Comparison of ENCODE assay signal across 9 cellular contexts in genomic region chr15:65082303-65082958, GRCh38. TPM values are rescaled to one million over a fixed set of nuclear protein-coding genes. Genes with fewer than 3 reads are reported as not detected.
DNase-seq lines count a peak whose midpoint lies in the region; ATAC-seq and TF ChIP-seq lines count a peak whose summit lies in the region.
"Had no signal": no experiment of that assay in that cellular context is flagged by ENCODE, and none has a peak within 500 bp of the region (broad histone marks: within the 10 kb centered on the region; RNA-seq: fewer than 3 reads in every experiment).

No MANE protein-coding gene starts in this region.

- peak; percentile 54 for ATAC-seq in CD8-positive, alpha-beta T cell
- no peak for ATAC-seq in naive thymus-derived CD4-positive, alpha-beta T cell
- ATAC-seq in GM18873 (IDR thresholded peaks at IDR 0.05; ENCODE audit: low FRiP score, unreplicated experiment), result no peak

- no peak overlapping the region for H3K4me3 ChIP-seq in CD8-positive, alpha-beta T cell (ENCODE audit: low read depth, low read length)
- H3K4me3 ChIP-seq in ascending aorta, result no peak overlapping the region
- no peak overlapping the region for H3K4me3 ChIP-seq in naive thymus-derived CD4-positive, alpha-beta T cell (ENCODE audit: low read length)

- CTCF ChIA-PET in CD8-positive, alpha-beta T cell (lab: Charles Lee), result interaction anchor here (0.6 to 3.0 kb wide), 3 partner anchors 8 to 49 kb away, joined by 3 to 11 read pairs (median 3); no protein-coding TSS in a partner anchor
- CTCF ChIA-PET in naive thymus-derived CD4-positive, alpha-beta T cell (lab: Charles Lee), result no interaction called here

- peaks cover 14% of the 10 kb centered on the region for H3K4me1 ChIP-seq in CD8-positive, alpha-beta T cell (ENCODE audit: insufficient read depth, low read length)
- peaks cover 48 to 69% of the 10 kb centered on the region in 2 donors for H3K4me1 ChIP-seq in ascending aorta
- H3K4me1 ChIP-seq in naive thymus-derived CD4-positive, alpha-beta T cell (ENCODE audit: control insufficient read depth in 2 of 2, insufficient read depth in 2 of 2, low read length in 2 of 2), result peaks cover 0 to 11% of the 10 kb centered on the region in 2 donors

- DNase-seq in CD8-positive, alpha-beta T cell, result no peak
- DNase-seq in LoVo (ENCODE audit: low spot score), result peak; percentile 20
- no peak for DNase-seq in ascending aorta (ENCODE audit: low spot score in 2 of 2)
- DNase-seq in naive thymus-derived CD4-positive, alpha-beta T cell, result peak in 5 of 9 donors; percentile 12 to 36 (median 21)
- no peak for DNase-seq in NCI-H2227 (lab: John Stamatoyannopoulos, UW; ENCODE audit: unreplicated experiment)
- DNase-seq in HK-2 (ENCODE audit: unreplicated experiment), result no peak
- DNase-seq in effector CD8-positive, alpha-beta T cell (lab: John Stamatoyannopoulos, UW), result no peak

- H3K27me3 ChIP-seq in CD8-positive, alpha-beta T cell (ENCODE audit: insufficient read depth, low read length), result peaks cover 3% of the 10 kb centered on the region
- H3K27me3 ChIP-seq in ascending aorta, result no peaks in the 10 kb centered on the region
- no peaks in the 10 kb centered on the region for H3K27me3 ChIP-seq in naive thymus-derived CD4-positive, alpha-beta T cell (ENCODE audit: control insufficient read depth in 2 of 2, insufficient read depth in 2 of 2, low read length in 2 of 2)

- H3K9me3 Mint-ChIP-seq in CD8-positive, alpha-beta T cell, result no peaks in the 10 kb centered on the region
- H3K9me3 Mint-ChIP-seq in naive thymus-derived CD4-positive, alpha-beta T cell, result no peaks in the 10 kb centered on the region

- H3K27ac ChIP-seq in CD8-positive, alpha-beta T cell (ENCODE audit: low read depth, low read length), result no peak overlapping the region
- peak overlapping the region; percentile 96 to 98 for H3K27ac ChIP-seq in ascending aorta
- no peak overlapping the region for H3K27ac ChIP-seq in naive thymus-derived CD4-positive, alpha-beta T cell (ENCODE audit: low read depth, low read length)

- H3K27ac Mint-ChIP-seq in CD8-positive, alpha-beta T cell, result no peak overlapping the region
- peak overlapping the region in 3 of 9 donors; percentile 3 to 62 (median 48) for H3K27ac Mint-ChIP-seq in naive thymus-derived CD4-positive, alpha-beta T cell

- no peak for TF ChIP-seq CTCF in CD8-positive, alpha-beta T cell (IDR thresholded peaks at IDR 0.05)
- TF ChIP-seq CTCF in ascending aorta (IDR thresholded peaks at IDR 0.05), result no peak

- no peaks in the 10 kb centered on the region for H3K36me3 Mint-ChIP-seq in CD8-positive, alpha-beta T cell
- H3K36me3 Mint-ChIP-seq in naive thymus-derived CD4-positive, alpha-beta T cell, result peaks cover 0 to 3% (median 0%) of the 10 kb centered on the region in 5 donors

- no peaks in the 10 kb centered on the region for H3K9me3 ChIP-seq in CD8-positive, alpha-beta T cell (ENCODE audit: low read length)
- no peaks in the 10 kb centered on the region for H3K9me3 ChIP-seq in ascending aorta
- H3K9me3 ChIP-seq in naive thymus-derived CD4-positive, alpha-beta T cell (ENCODE audit: control insufficient read depth in 2 of 3, low read length in 3 of 3), result no peaks in the 10 kb centered on the region

- H3K4me3 Mint-ChIP-seq in CD8-positive, alpha-beta T cell, result no peak overlapping the region
- H3K4me3 Mint-ChIP-seq in naive thymus-derived CD4-positive, alpha-beta T cell, result peak overlapping the region in 8 of 10 donors; percentile 14 to 71 (median 43)

- POLR2A ChIA-PET in CD8-positive, alpha-beta T cell (lab: Charles Lee), result no interaction called here
- POLR2A ChIA-PET in naive thymus-derived CD4-positive, alpha-beta T cell (lab: Charles Lee), result no interaction called here

- peaks cover 18% of the 10 kb centered on the region for H3K4me1 Mint-ChIP-seq in CD8-positive, alpha-beta T cell (ENCODE audit: low read depth)
- H3K4me1 Mint-ChIP-seq in naive thymus-derived CD4-positive, alpha-beta T cell, result peaks cover 14 to 26% (median 21%) of the 10 kb centered on the region in 7 donors

- H3K27me3 Mint-ChIP-seq in CD8-positive, alpha-beta T cell (ENCODE audit: low read depth), result peaks cover 37% of the 10 kb centered on the region
- H3K27me3 Mint-ChIP-seq in naive thymus-derived CD4-positive, alpha-beta T cell, result peaks cover 10 to 44% (median 31%) of the 10 kb centered on the region in 5 donors

- H3K36me3 ChIP-seq in CD8-positive, alpha-beta T cell (ENCODE audit: insufficient read depth, low read length), result no peaks in the 10 kb centered on the region
- no peaks in the 10 kb centered on the region for H3K36me3 ChIP-seq in ascending aorta
- no peaks in the 10 kb centered on the region for H3K36me3 ChIP-seq in naive thymus-derived CD4-positive, alpha-beta T cell (ENCODE audit: control insufficient read depth in 2 of 3, insufficient read depth in 3 of 3, low read length in 3 of 3)

- intact Hi-C loops in CD8-positive, alpha-beta T cell (cut with DNase I, micrococcal nuclease), result no loop called here
- intact Hi-C loops in ascending aorta (cut with DNase I), result no loop called here
- intact Hi-C loops in naive thymus-derived CD4-positive, alpha-beta T cell (cut with micrococcal nuclease), result no loop called here

RNA-seq across cellular contexts. Expression of gene KBTBD13, which starts 5.9 kb away (rescaled TPM):
- total RNA-seq in CD8-positive, alpha-beta T cell, result not detected
- total RNA-seq in ascending aorta, result 0.21 TPM
- not detected for total RNA-seq in naive thymus-derived CD4-positive, alpha-beta T cell
- polyA plus RNA-seq in naive thymus-derived CD4-positive, alpha-beta T cell, result not detected
- total RNA-seq: glomerular endothelial cell had no signal

RNA-seq across cellular contexts. Expression of gene RASL12, which starts 14.6 kb away (rescaled TPM):
- total RNA-seq in CD8-positive, alpha-beta T cell, result not detected
- 187 TPM for total RNA-seq in ascending aorta
- total RNA-seq in naive thymus-derived CD4-positive, alpha-beta T cell, result not detected
- not detected for polyA plus RNA-seq in naive thymus-derived CD4-positive, alpha-beta T cell
- total RNA-seq: glomerular endothelial cell had no signal

RNA-seq across cellular contexts. Expression of gene UBAP1L, which starts 32.6 kb away (rescaled TPM):
- 1 to 10 TPM; 5.9 TPM for total RNA-seq in CD8-positive, alpha-beta T cell
- 10.9 TPM for total RNA-seq in ascending aorta
- 10 to 100 TPM in 4 of 5 experiments, 1 to 10 TPM in 1; 6.4 to 17.1 (median 13.5) TPM for total RNA-seq in naive thymus-derived CD4-positive, alpha-beta T cell
- under 1 TPM; 0.09 to 0.20 TPM for polyA plus RNA-seq in naive thymus-derived CD4-positive, alpha-beta T cell

RNA-seq across cellular contexts. Expression of gene SLC51B, which starts 37.2 kb away (rescaled TPM):
- total RNA-seq in CD8-positive, alpha-beta T cell, result not detected
- total RNA-seq in ascending aorta, result not detected
- total RNA-seq in naive thymus-derived CD4-positive, alpha-beta T cell, result not detected
- not detected for polyA plus RNA-seq in naive thymus-derived CD4-positive, alpha-beta T cell
- total RNA-seq: glomerular endothelial cell had no signal

RNA-seq across cellular contexts. Expression of gene PDCD7, which starts 51.2 kb away (rescaled TPM):
- total RNA-seq in CD8-positive, alpha-beta T cell, result 10 to 100 TPM; 20.7 to 21.7 TPM
- total RNA-seq in ascending aorta, result 9.2 TPM
- 10 to 100 TPM; 23.0 to 38.6 (median 36.9) TPM for total RNA-seq in naive thymus-derived CD4-positive, alpha-beta T cell
- polyA plus RNA-seq in naive thymus-derived CD4-positive, alpha-beta T cell, result 10 to 100 TPM; 10.6 to 26.5 TPM

Comparison
In these comparisons a context has a peak if more than half of its experiments do, and no peak if none do; other contexts are left out.
1. DNase-seq: peak in LoVo (single experiment) and naive thymus-derived CD4-positive, alpha-beta T cell (5 of 9); none in CD8-positive, alpha-beta T cell (0 of 7), ascending aorta (0 of 2), NCI-H2227 (single experiment), HK-2 (single experiment) and effector CD8-positive, alpha-beta T cell (single experiment).
2. H3K27ac ChIP-seq: peak in ascending aorta (2 of 2); none in CD8-positive, alpha-beta T cell (single experiment) and naive thymus-derived CD4-positive, alpha-beta T cell (single experiment).
3. RNA of gene RASL12, which starts 14.6 kb away (total RNA-seq): 187 TPM in ascending aorta (single experiment); not detected in CD8-positive, alpha-beta T cell and not detected in naive thymus-derived CD4-positive, alpha-beta T cell; every median in the first group is over 100 times any median in the second.